5 cellular contexts compared by ENCODE assay signal in genomic region chr11:2530855-2531200, GRCh38.
"Had no signal": no experiment of that assay in that cellular context is flagged by ENCODE, and none has a peak within 500 bp of the region (broad histone marks: within the 10 kb centered on the region; RNA-seq: fewer than 3 reads in every experiment).

No MANE protein-coding gene starts in this region.

- H3K36me3 Mint-ChIP-seq: activated naive CD8-positive, alpha-beta T cell treated with anti-CD3 and anti-CD28 coated beads, Interleukin-2, amount 10 ng/mL, durations not matched to agents 7 days and 5 days; immature natural killer cell had no signal

- H3K27ac Mint-ChIP-seq: activated naive CD8-positive, alpha-beta T cell treated with anti-CD3 and anti-CD28 coated beads, Interleukin-2, amount 10 ng/mL, durations not matched to agents 7 days and 5 days; activated T-helper 2 cell treated with anti-CD3 and anti-CD28 coated beads, Interferon-gamma antibody, Interleukin-2, Interleukin-4, amounts not matched to agents 10 μg/mL and 5 μg/mL and 100 μg/mL, durations not matched to agents 14 hours and 24 hours and 36 hours; progenitor cell of endocrine pancreas had no signal

- DNase-seq: esophagus squamous epithelium had no signal

- H3K9me3 ChIP-seq: esophagus squamous epithelium had no signal

- H3K4me3 Mint-ChIP-seq: activated naive CD8-positive, alpha-beta T cell treated with anti-CD3 and anti-CD28 coated beads, Interleukin-2, amount 10 ng/mL, durations not matched to agents 7 days and 5 days; immature natural killer cell had no signal

- H3K36me3 ChIP-seq: esophagus squamous epithelium had no signal

- H3K27ac ChIP-seq: esophagus squamous epithelium had no signal

- H3K9me3 Mint-ChIP-seq: activated naive CD8-positive, alpha-beta T cell treated with anti-CD3 and anti-CD28 coated beads, Interleukin-2, amount 10 ng/mL, durations not matched to agents 7 days and 5 days; activated T-helper 2 cell treated with anti-CD3 and anti-CD28 coated beads, Interferon-gamma antibody, Interleukin-2, Interleukin-4, amounts not matched to agents 10 μg/mL and 5 μg/mL and 100 μg/mL, durations not matched to agents 14 hours and 24 hours and 36 hours had no signal

- H3K4me3 ChIP-seq: esophagus squamous epithelium had no signal

- H3K27me3 Mint-ChIP-seq: activated naive CD8-positive, alpha-beta T cell treated with anti-CD3 and anti-CD28 coated beads, Interleukin-2, amount 10 ng/mL, durations not matched to agents 7 days and 5 days had no signal
